In genomic region chr1:193960499-193960898, GRCh38 we compare ENCODE assay signal across 23 cellular contexts.
A peak's percentile ranks its signal among the peaks of the same experiment; 100 is the strongest.
DNase-seq lines count a peak whose midpoint lies in the region; ATAC-seq, FAIRE-seq and TF ChIP-seq lines count a peak whose summit lies in the region.
"Had no signal": no experiment of that assay in that cellular context is flagged by ENCODE, and none has a peak within 500 bp of the region (broad histone marks: within the 10 kb centered on the region; RNA-seq: fewer than 3 reads in every experiment).

No MANE protein-coding gene starts in this region.

- H3K4me1 ChIP-seq in neuron (ENCODE audit: insufficient read depth, low read length): peaks cover 5% of the 10 kb centered on the region

- peak; percentile 49 for ATAC-seq in SK-N-SH treated with all-trans-retinoic acid at 6 μM for 48 hours
- ATAC-seq in left cardiac atrium: peak; percentile 78 to 84
- ATAC-seq in HG03521 (IDR thresholded peaks at IDR 0.05; ENCODE audit: unreplicated experiment): no peak
- ATAC-seq: HepG2, K562, PC-3 had no signal

- FAIRE-seq in frontal cortex (lab: Jason Lieb, UNC): no peak
- FAIRE-seq: GM19239, HepG2, K562 had no signal

- intact Hi-C loops in left cardiac atrium (cut with DNase I): loop anchor here in 1 of 2 donors (10.0 kb wide), 1 partner anchor 776 kb away; the partner anchor contains the start of gene B3GALT2

- peak overlapping the region; percentile 82 for H2AFZ ChIP-seq in neuron (ENCODE audit: low read depth, low read length)

- DNase-seq in EH (ENCODE audit: low read depth) (peak; percentile 23), left cardiac atrium (no peak), frontal cortex (ENCODE audit: low spot score in 2 of 2) (no peak), SIG-M5 (lab: John Stamatoyannopoulos, UW) (no peak), DMS114 treated with DMSO at 0.1 percent for 48 hours (lab: John Stamatoyannopoulos, UW; ENCODE audit: unreplicated experiment) (no peak)
- DNase-seq: AML-193; C1 segment of cervical spinal cord; Calu3; CD8-positive, alpha-beta memory T cell; GDM1; MG63; NCI-H1417 treated with DMSO at 0.1 percent for 48 hours; NCI-H187; NCI-H446; NCI-H526 treated with DMSO at 0.1 percent for 48 hours; PC-3; SHP77 treated with DMSO at 0.1 percent for 48 hours had no signal

- no peak overlapping the region for H3K4me3 ChIP-seq in neuron (ENCODE audit: low read length)
- H3K4me3 ChIP-seq: K562, MG63 had no signal

- H3K9me3 ChIP-seq in neuron (ENCODE audit: low read length): no peaks in the 10 kb centered on the region
- H3K9me3 ChIP-seq: MG63 had no signal

- H3K36me3 ChIP-seq in neuron (ENCODE audit: insufficient read depth, low read length): no peaks in the 10 kb centered on the region
- H3K36me3 ChIP-seq: MG63 had no signal

- no peaks in the 10 kb centered on the region for H3K27me3 ChIP-seq in neuron (ENCODE audit: insufficient read depth, low read length)
- H3K27me3 ChIP-seq: MG63 had no signal

TF ChIP-seq in SK-N-SH treated with all-trans-retinoic acid at 6 μM for 48 hours, 23 proteins besides CTCF, POLR2A, EP300 and RAD21:
- TF ChIP-seq RARB (CRISPR knock-in tag; IDR thresholded peaks at IDR 0.05) (no peak), GLIS3 (CRISPR knock-in tag; IDR thresholded peaks at IDR 0.05) (no peak), ZFP30 (CRISPR knock-in tag; IDR thresholded peaks at IDR 0.05) (no peak), TSHZ2 (CRISPR knock-in tag; IDR thresholded peaks at IDR 0.05) (no peak), BACH2 (CRISPR knock-in tag; IDR thresholded peaks at IDR 0.05; ENCODE audit: borderline replicate concordance) (no peak), ZNF70 (CRISPR knock-in tag; IDR thresholded peaks at IDR 0.05) (no peak), ISL1 (CRISPR knock-in tag; IDR thresholded peaks at IDR 0.05) (no peak), CREB5 (CRISPR knock-in tag; IDR thresholded peaks at IDR 0.05; ENCODE audit: low read depth) (no peak), PPARA (CRISPR knock-in tag; IDR thresholded peaks at IDR 0.05; ENCODE audit: borderline replicate concordance) (no peak), POU6F1 (CRISPR knock-in tag; IDR thresholded peaks at IDR 0.05; ENCODE audit: borderline replicate concordance, low read depth) (no peak), ZNF8 (CRISPR knock-in tag; IDR thresholded peaks at IDR 0.05) (no peak)
